8 cellular contexts compared by ENCODE assay signal in the genomic region with DNA sequence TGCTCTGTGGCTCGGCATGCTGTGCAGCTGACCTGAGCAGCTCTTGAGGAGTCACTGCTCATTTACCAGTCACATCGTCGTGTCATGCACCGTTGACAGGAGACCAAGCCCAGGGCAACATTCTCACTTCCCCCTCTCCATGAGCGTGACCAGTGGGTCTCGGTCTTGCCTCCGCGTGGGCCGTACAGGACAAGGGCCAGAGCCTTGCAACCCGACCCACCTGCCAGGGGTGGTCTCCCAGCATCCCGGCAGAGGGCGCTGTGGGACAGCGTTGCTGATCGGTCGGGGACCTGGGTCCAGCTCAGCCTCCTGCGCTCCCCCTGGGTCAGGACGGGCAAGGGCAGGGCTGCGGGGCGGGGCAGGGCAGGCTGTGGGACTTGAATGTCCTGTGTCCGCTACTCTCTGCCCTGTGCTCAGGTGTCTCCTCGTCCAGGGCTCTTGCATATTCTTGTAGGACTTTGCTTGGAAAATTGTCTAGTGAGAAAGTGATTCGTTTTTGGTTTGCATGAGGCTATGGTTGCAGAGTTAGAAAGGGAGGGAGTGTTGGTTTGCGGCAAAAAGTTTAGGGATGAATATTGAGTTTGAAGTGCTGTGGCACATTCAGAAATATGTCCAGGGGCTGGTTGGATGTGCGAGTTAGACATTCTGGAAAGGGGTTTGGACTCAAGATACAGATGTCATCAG. TPM values are rescaled to one million over a fixed set of nuclear protein-coding genes. Genes with fewer than 3 reads are reported as not detected.
DNase-seq lines count a peak whose midpoint lies in the region; ATAC-seq and TF ChIP-seq lines count a peak whose summit lies in the region.

No MANE protein-coding gene starts in this region.

- ATAC-seq in GM18867 (IDR thresholded peaks at IDR 0.05; ENCODE audit: unreplicated experiment) (peak; percentile 88), HG03108 (IDR thresholded peaks at IDR 0.05; ENCODE audit: unreplicated experiment) (peak; percentile 93)

- H3K9ac ChIP-seq in colonic mucosa (ENCODE audit: low read depth in 2 of 2, low read length in 2 of 2), result no peak overlapping the region

- no peaks in the 10 kb centered on the region for H3K9me3 ChIP-seq in colonic mucosa

- TF ChIP-seq CTCF in AG09319 (IDR thresholded peaks at IDR 0.05; ENCODE audit: low read depth, low read length) (peak; percentile 94), colonic mucosa (IDR thresholded peaks at IDR 0.05) (peak; percentile 88), lower leg skin (IDR thresholded peaks at IDR 0.05) (peak in 1 of 3 donors; percentile 72)

- no peak for DNase-seq in AG09319 (ENCODE audit: extremely low read depth, low read depth)
- DNase-seq in NCI-H510A treated with DMSO at 0.1 percent for 48 hours (lab: John Stamatoyannopoulos, UW), result peak; percentile 56
- peak; percentile 90 for DNase-seq in activated CD4-positive, alpha-beta T cell treated with anti-CD3 and anti-CD28 coated beads for 48 hours
- DNase-seq in colonic mucosa, result peak; percentile 92
- peak; percentile 76 to 96 for DNase-seq in lower leg skin (ENCODE audit: low spot score in 2 of 2)
- peak; percentile 75 for DNase-seq in stimulated activated CD8-positive, alpha-beta memory T cell treated with anti-CD3 and anti-CD28 coated beads, Interleukin-12 subunit alpha, Interleukin-12 subunit beta, amount 100 ng/mL, for 1 hour (ENCODE audit: low read depth)

- peaks cover 12% of the 10 kb centered on the region for H3K36me3 ChIP-seq in colonic mucosa

- no peaks in the 10 kb centered on the region for H3K4me1 ChIP-seq in colonic mucosa

- no peak overlapping the region for H3K4me3 ChIP-seq in colonic mucosa
- H3K4me3 ChIP-seq in lower leg skin (ENCODE audit: low read depth, poor library complexity, severe bottlenecking), result no peak overlapping the region

- no peak for TF ChIP-seq POLR2A in lower leg skin (IDR thresholded peaks at IDR 0.05)

- H3K27me3 ChIP-seq in colonic mucosa, result no peaks in the 10 kb centered on the region

- 9 to 10% methylated on average over 13 to 18 of the region's 24 CpGs for WGBS in lower leg skin, 2 donors

- intact Hi-C loops in colonic mucosa (cut with DNase I), result loop anchor here (10.0 kb wide), 2 partner anchors 472 to 992 kb away; no protein-coding TSS in a partner anchor
- intact Hi-C loops in lower leg skin (cut with DNase I; ENCODE audit: low total_unique reads), result loop anchor here (5.0 kb wide), 1 partner anchor 230 kb away; no protein-coding TSS in a partner anchor

- no peak overlapping the region for H3K27ac ChIP-seq in colonic mucosa

RNA-seq across cellular contexts. Expression of gene EIF4G2, which starts 16.2 kb away (rescaled TPM):
- 1,000 to 10,000 TPM; 1,073 to 1,080 TPM for total RNA-seq in colonic mucosa
- total RNA-seq in lower leg skin, result 100 to 1,000 TPM; 380 to 450 (median 415) TPM

RNA-seq across cellular contexts. Expression of gene CTR9, which starts 41.5 kb away (rescaled TPM):
- 10 to 100 TPM; 33.9 to 37.4 TPM for total RNA-seq in colonic mucosa
- total RNA-seq in lower leg skin, result 10 to 100 TPM; 27.8 to 31.8 (median 29.3) TPM
